Comparison of ENCODE assay signal across 23 cellular contexts in the genomic region with DNA sequence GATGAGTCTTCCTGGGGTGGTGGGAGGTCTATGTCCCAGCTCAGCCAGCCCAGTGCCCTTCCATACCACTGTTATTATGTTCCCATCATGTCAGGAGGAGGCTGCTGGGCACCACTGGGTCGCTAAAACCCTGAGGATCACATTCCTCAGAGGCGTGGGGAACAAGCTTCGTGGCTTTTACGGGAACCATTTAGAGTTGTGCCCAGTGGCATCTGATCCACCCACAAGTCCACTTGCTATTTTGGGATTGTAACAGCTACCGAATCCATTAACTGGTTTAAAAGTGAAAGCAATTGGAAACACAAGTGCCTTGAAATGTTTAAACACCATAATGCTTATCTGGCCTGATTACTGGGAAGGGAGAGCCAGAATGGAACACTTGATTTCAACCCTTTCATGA. TPM values are rescaled to one million over a fixed set of nuclear protein-coding genes. Genes with fewer than 3 reads are reported as not detected.
"Had no signal": no experiment of that assay in that cellular context is flagged by ENCODE, and none has a peak within 500 bp of the region (broad histone marks: within the 10 kb centered on the region; RNA-seq: fewer than 3 reads in every experiment).

No MANE protein-coding gene starts in this region.

- H3K27ac Mint-ChIP-seq: activated naive CD8-positive, alpha-beta T cell treated with anti-CD3 and anti-CD28 coated beads, Interleukin-2, amount 10 ng/mL, durations not matched to agents 7 days and 5 days; effector memory CD8-positive, alpha-beta T cell; naive B cell; stimulated activated effector memory CD8-positive, alpha-beta T cell treated with anti-CD3 and anti-CD28 coated beads, Interleukin-12 subunit alpha, Interleukin-12 subunit beta, amount 100 ng/mL, for 72 hours had no signal

- H3K4me1 ChIP-seq: breast epithelium, right lobe of liver, thyroid gland, uterus had no signal

- H3K4me3 ChIP-seq: breast epithelium, heart left ventricle, lung, right lobe of liver, thyroid gland, uterus had no signal

- H3K4me1 Mint-ChIP-seq: activated naive CD8-positive, alpha-beta T cell treated with anti-CD3 and anti-CD28 coated beads, Interleukin-2, amount 10 ng/mL, durations not matched to agents 7 days and 5 days; naive B cell; stimulated activated effector memory CD8-positive, alpha-beta T cell treated with anti-CD3 and anti-CD28 coated beads, Interleukin-12 subunit alpha, Interleukin-12 subunit beta, amount 100 ng/mL, for 72 hours had no signal

- H3K36me3 Mint-ChIP-seq: activated naive CD8-positive, alpha-beta T cell treated with anti-CD3 and anti-CD28 coated beads, Interleukin-2, amount 10 ng/mL, durations not matched to agents 7 days and 5 days; naive B cell; stimulated activated effector memory CD8-positive, alpha-beta T cell treated with anti-CD3 and anti-CD28 coated beads, Interleukin-12 subunit alpha, Interleukin-12 subunit beta, amount 100 ng/mL, for 72 hours had no signal

- H3K27me3 ChIP-seq: breast epithelium, heart left ventricle, right lobe of liver, thyroid gland, uterus had no signal

- H3K9me3 Mint-ChIP-seq: effector memory CD8-positive, alpha-beta T cell; stimulated activated effector memory CD8-positive, alpha-beta T cell treated with anti-CD3 and anti-CD28 coated beads, Interleukin-12 subunit alpha, Interleukin-12 subunit beta, amount 100 ng/mL, for 72 hours had no signal

- H3K9me3 ChIP-seq: breast epithelium, right lobe of liver, thyroid gland, uterus had no signal

- DNase-seq: activated naive CD4-positive, alpha-beta T cell; activated naive CD8-positive, alpha-beta T cell treated with anti-CD3 and anti-CD28 coated beads, Interleukin-2, amount 10 ng/mL, durations not matched to agents 7 days and 5 days; activated T-cell treated with anti-CD3 and anti-CD28 coated beads for 4 hours; anterior cingulate cortex; dermis blood vessel endothelial cell; effector memory CD8-positive, alpha-beta T cell; heart left ventricle; left cardiac atrium; midbrain; naive B cell; right lobe of liver; stimulated activated CD4-positive, alpha-beta T cell treated with anti-CD3 and anti-CD28 coated beads, Interleukin-12 subunit alpha, Interleukin-12 subunit beta, amount 100 ng/mL, for 4 hours; stimulated activated CD4-positive, alpha-beta T cell treated with anti-CD3 and anti-CD28 coated beads, Interleukin-2, amount 100 ng/mL, for 24 hours; T-helper 9 cell; thyroid gland; uterus had no signal

- H3K4me3 Mint-ChIP-seq: activated naive CD8-positive, alpha-beta T cell treated with anti-CD3 and anti-CD28 coated beads, Interleukin-2, amount 10 ng/mL, durations not matched to agents 7 days and 5 days; effector memory CD8-positive, alpha-beta T cell; naive B cell; stimulated activated effector memory CD8-positive, alpha-beta T cell treated with anti-CD3 and anti-CD28 coated beads, Interleukin-12 subunit alpha, Interleukin-12 subunit beta, amount 100 ng/mL, for 72 hours had no signal

- H3K36me3 ChIP-seq: breast epithelium, heart left ventricle, right lobe of liver, thyroid gland, uterus had no signal

- ATAC-seq: activated CD4-positive, CD25-positive, alpha-beta regulatory T cell treated with anti-CD3 and anti-CD28 coated beads, Interleukin-2, amount 50 U/mL, for 24 hours; effector memory CD8-positive, alpha-beta T cell; right lobe of liver; stimulated activated effector memory CD8-positive, alpha-beta T cell treated with anti-CD3 and anti-CD28 coated beads, Interleukin-12 subunit alpha, Interleukin-12 subunit beta, amount 100 ng/mL, for 72 hours had no signal

- H3K27ac ChIP-seq: breast epithelium, heart left ventricle, right lobe of liver, thyroid gland, uterus had no signal

RNA-seq across cellular contexts. Expression of a gene that starts 13.1 kb away (rescaled TPM):
- total RNA-seq: activated naive CD8-positive, alpha-beta T cell treated with anti-CD3 and anti-CD28 coated beads, Interleukin-2, amount 10 ng/mL, durations not matched to agents 7 days and 5 days; breast epithelium; cerebellum; dermis blood vessel endothelial cell; frontal cortex; left cardiac atrium; posterior vena cava; right lobe of liver; thyroid gland; uterus had no signal
- polyA plus RNA-seq: heart left ventricle, lung had no signal
